Comparison of ENCODE assay signal across 11 cellular contexts in genomic region chr5:39076101-39076756, GRCh38. TPM values are rescaled to one million over a fixed set of nuclear protein-coding genes. Genes with fewer than 3 reads are reported as not detected.
A peak's percentile ranks its signal among the peaks of the same experiment; 100 is the strongest.
DNase-seq lines count a peak whose midpoint lies in the region; ATAC-seq, FAIRE-seq and TF ChIP-seq lines count a peak whose summit lies in the region.
"Had no signal": no experiment of that assay in that cellular context is flagged by ENCODE, and none has a peak within 500 bp of the region (broad histone marks: within the 10 kb centered on the region; RNA-seq: fewer than 3 reads in every experiment).

No MANE protein-coding gene starts in this region.

- no peaks in the 10 kb centered on the region for H3K9me3 ChIP-seq in CD4-positive, alpha-beta T cell (ENCODE audit: control insufficient read depth, low read length)
- no peaks in the 10 kb centered on the region for H3K9me3 ChIP-seq in GM12878 (replicated peaks; ENCODE audit: control insufficient read depth, insufficient read depth, low read length)

- POLR2A ChIA-PET in CD4-positive, alpha-beta T cell (lab: Charles Lee): interaction anchor here (0.8 kb wide), 1 partner anchor 471 kb away, joined by 3 read pairs; no protein-coding TSS in a partner anchor
- POLR2A ChIA-PET in GM12878 (lab: Charles Lee): interaction anchor here (0.6 to 0.7 kb wide), 2 partner anchors 99 to 267 kb away, joined by 3 read pairs; no protein-coding TSS in a partner anchor

- no peak for TF ChIP-seq EP300 in GM12878 (IDR thresholded peaks at IDR 0.05; ENCODE audit: borderline replicate concordance in 1 of 2, control insufficient read depth in 1 of 2, low read depth in 2 of 2, low read length in 2 of 2)

- intact Hi-C loops in CD4-positive, alpha-beta T cell (cut with DNase I, micrococcal nuclease): no loop called here
- intact Hi-C loops in GM12878 (cut with micrococcal nuclease; ENCODE audit: unreplicated experiment): loop anchor here (10.0 kb wide), 1 partner anchor 621 kb away; no protein-coding TSS in a partner anchor

- TF ChIP-seq RAD21 in GM12878 (IDR thresholded peaks at IDR 0.05; ENCODE audit: insufficient read depth, low read depth, low read length): no peak

- no TSS peak for BruUV-seq in GM12878 (replicated peaks; lab: Mats Ljungman, UMichigan)

- CTCF ChIA-PET in CD4-positive, alpha-beta T cell (lab: Charles Lee): interaction anchor here (1.6 kb wide), 1 partner anchor 24 kb away, joined by 3 read pairs; no protein-coding TSS in a partner anchor
- CTCF ChIA-PET in GM12878 (lab: Yijun Ruan, JAX): interaction anchor here (0.6 to 1.5 kb wide), 4 partner anchors 187 to 327 kb away, joined by 3 read pairs; no protein-coding TSS in a partner anchor

- H3K36me3 ChIP-seq in GM12878 (ENCODE audit: control insufficient read depth in 2 of 2, insufficient read depth in 2 of 2, low read length in 1 of 2): no peaks in the 10 kb centered on the region

- TF ChIP-seq CTCF in CD4-positive, alpha-beta T cell (IDR thresholded peaks at IDR 0.05): no peak
- TF ChIP-seq CTCF in HFFc6 (IDR thresholded peaks at IDR 0.05) (no peak), GM12878 (IDR thresholded peaks at IDR 0.05 in 2 of 3, conservative IDR thresholded peaks at IDR 0.05 in 1 of 3; ENCODE audit: control insufficient read depth in 2 of 3, extremely low read depth in 1 of 3, insufficient read depth in 1 of 3, low read depth in 3 of 3, low read length in 3 of 3) (no peak), nephron (IDR thresholded peaks at IDR 0.05; ENCODE audit: unreplicated experiment in 3 of 3) (no peak)

- H3K27ac ChIP-seq in CD4-positive, alpha-beta T cell (ENCODE audit: low read depth, low read length): no peak overlapping the region
- H3K27ac ChIP-seq in GM12878 (ENCODE audit: control insufficient read depth, insufficient read depth): peak overlapping the region; percentile 97

- ATAC-seq in CD4-positive, alpha-beta T cell (ENCODE audit: poor library complexity): no peak
- ATAC-seq in GM12878 (no peak), HG03135 (IDR thresholded peaks at IDR 0.05; ENCODE audit: unreplicated experiment) (no peak)
- ATAC-seq in effector memory CD8-positive, alpha-beta T cell (replicated peaks): no peak
- ATAC-seq: T-helper 17 cell had no signal

- H3K9me3 Mint-ChIP-seq in CD4-positive, alpha-beta T cell: no peaks in the 10 kb centered on the region
- H3K9me3 Mint-ChIP-seq in HFFc6: no peaks in the 10 kb centered on the region
- H3K9me3 Mint-ChIP-seq in nephron: no peaks in the 10 kb centered on the region
- no peaks in the 10 kb centered on the region for H3K9me3 Mint-ChIP-seq in effector memory CD8-positive, alpha-beta T cell

- H3K27me3 Mint-ChIP-seq in CD4-positive, alpha-beta T cell: peaks cover 17% of the 10 kb centered on the region
- H3K27me3 Mint-ChIP-seq in HFFc6 (ENCODE audit: insufficient read depth) (no peaks in the 10 kb centered on the region; the same call in 1 of the 2 replicates), nephron (ENCODE audit: low read depth) (peaks cover 33% of the 10 kb centered on the region)
- peaks cover 10 to 22% of the 10 kb centered on the region in 2 donors for H3K27me3 Mint-ChIP-seq in effector memory CD8-positive, alpha-beta T cell

- H3K9ac ChIP-seq in GM12878 (ENCODE audit: control insufficient read depth, insufficient read depth, low read length): peak overlapping the region; percentile 0; the same call in 1 of the 2 replicates

- no peak overlapping the region; the same call in 1 of the 2 replicates for H2AFZ ChIP-seq in GM12878 (ENCODE audit: control insufficient read depth, low read depth, low read length)

- no peaks in the 10 kb centered on the region for H4K20me1 ChIP-seq in GM12878 (ENCODE audit: control insufficient read depth, insufficient read depth)

- peaks cover 34% of the 10 kb centered on the region for H3K79me2 ChIP-seq in GM12878 (ENCODE audit: control insufficient read depth, insufficient read depth, low read length)

- TF ChIP-seq POLR2A in GM12878 (IDR thresholded peaks at IDR 0.05; ENCODE audit: low read depth, low read length): no peak

- peaks cover 35% of the 10 kb centered on the region for H3K27me3 ChIP-seq in CD4-positive, alpha-beta T cell (ENCODE audit: control insufficient read depth, insufficient read depth, low read length)
- H3K27me3 ChIP-seq in GM12878 (replicated peaks in 1 of 2; ENCODE audit: control insufficient read depth in 2 of 2, insufficient read depth in 2 of 2, low read length in 1 of 2): no peaks in the 10 kb centered on the region

- peaks cover 35% of the 10 kb centered on the region for H3K36me3 Mint-ChIP-seq in CD4-positive, alpha-beta T cell (ENCODE audit: low read depth)
- H3K36me3 Mint-ChIP-seq in HFFc6 (ENCODE audit: low read depth) (no peaks in the 10 kb centered on the region), nephron (ENCODE audit: low read depth) (peaks cover 4% of the 10 kb centered on the region)
- H3K36me3 Mint-ChIP-seq in effector memory CD8-positive, alpha-beta T cell (ENCODE audit: insufficient read depth): peaks cover 14% of the 10 kb centered on the region

- peaks cover 4% of the 10 kb centered on the region; the same call in 1 of the 2 replicates for H3K4me1 ChIP-seq in GM12878 (ENCODE audit: control insufficient read depth, insufficient read depth, low read length)

- 41% methylated on average over 6 of the region's 6 CpGs for WGBS in GM12878 (ENCODE audit: insufficient coverage, insufficient replicate concordance, low lambda C conversion rate, missing lambda C conversion rate)

- H3K4me3 Mint-ChIP-seq in CD4-positive, alpha-beta T cell: peak overlapping the region; percentile 63
- peak overlapping the region; percentile 98 for H3K4me3 Mint-ChIP-seq in HFFc6
- peak overlapping the region; percentile 64 to 100 (median 69) for H3K4me3 Mint-ChIP-seq in nephron
- H3K4me3 Mint-ChIP-seq in effector memory CD8-positive, alpha-beta T cell: peak overlapping the region in 1 of 2 donors; percentile 13

- H3K4me1 Mint-ChIP-seq in CD4-positive, alpha-beta T cell (ENCODE audit: low read depth): peaks cover 50% of the 10 kb centered on the region
- H3K4me1 Mint-ChIP-seq in HFFc6 (ENCODE audit: low read depth): peaks cover 56% of the 10 kb centered on the region
- peaks cover 29% of the 10 kb centered on the region for H3K4me1 Mint-ChIP-seq in nephron
- H3K4me1 Mint-ChIP-seq in effector memory CD8-positive, alpha-beta T cell (ENCODE audit: low read depth in 2 of 2): peaks cover 10 to 18% of the 10 kb centered on the region in 2 donors

- H3K27ac Mint-ChIP-seq in CD4-positive, alpha-beta T cell: peak overlapping the region; percentile 100
- H3K27ac Mint-ChIP-seq in HFFc6 (peak overlapping the region; percentile 83), nephron (peak overlapping the region; percentile 96 to 99 (median 96))
- H3K27ac Mint-ChIP-seq in effector memory CD8-positive, alpha-beta T cell: no peak overlapping the region

- peak overlapping the region; percentile 69 for H3K4me2 ChIP-seq in GM12878 (ENCODE audit: control insufficient read depth, insufficient read depth)

- no peak for DNase-seq in CD4-positive, alpha-beta T cell
- DNase-seq in HFFc6 (no peak), GM12878 (ENCODE audit: low read depth, low spot score) (no peak), NCI-H146 (lab: John Stamatoyannopoulos, UW) (no peak), occipital lobe (lab: John Stamatoyannopoulos, UW) (no peak)
- no peak for DNase-seq in effector memory CD8-positive, alpha-beta T cell
- DNase-seq: activated effector memory CD4-positive, alpha-beta T cell treated with Interleukin-2 at 50 U/mL for 16 hours; T-helper 17 cell had no signal

- SMC1A ChIA-PET in GM12878 (lab: Charles Lee; ENCODE audit: uncharacterized antibody, unreplicated experiment): interaction anchor here (1.0 to 1.5 kb wide), 2 partner anchors 83 to 188 kb away, joined by 3 to 4 read pairs; no protein-coding TSS in a partner anchor

- in situ Hi-C loops in GM12878 (cut with MboI): loop anchor here (10.0 to 25.0 kb wide), 2 partner anchors 639 to 1759 kb away; partner anchors contain the start of gene RPL37

- RAD21 ChIA-PET in GM12878 (lab: Charles Lee; ENCODE audit: unreplicated experiment): no interaction called here

- H3K4me3 ChIP-seq in GM12878: peak overlapping the region; percentile 27

- no peak for FAIRE-seq in GM12878 (lab: Jason Lieb, UNC)
- FAIRE-seq: HTR-8/SVneo had no signal

TF ChIP-seq in GM12878, 131 proteins besides CTCF, POLR2A, EP300 and RAD21 (continues in another document):
- TF ChIP-seq MYC (IDR thresholded peaks at IDR 0.05; ENCODE audit: insufficient read depth, insufficient read length, insufficient replicate concordance, low read length, severe bottlenecking) (no peak), MEF2A (IDR thresholded peaks at IDR 0.05; ENCODE audit: insufficient read depth, low read depth, low read length) (peak; percentile 65; the same call in 1 of the 2 replicates)

RNA-seq across cellular contexts. Expression of gene RICTOR, which starts 2.0 kb away (rescaled TPM):
- total RNA-seq in CD4-positive, alpha-beta T cell: 100 to 1,000 TPM; 125 TPM
- total RNA-seq in HFFc6 (2021; fragmentation: NEBNext Ultra II Directional; extraction: Animal tissue kit (Norgen Biotek cat#: 25700)): 10 to 100 TPM; 16.1 to 24.0 (median 20.1) TPM
- total RNA-seq in GM12878 (2013; cell fraction: nucleolus; rRNA removed): 293 and 299 TPM in 2 replicates
- 12.4 and 18.2 TPM in 2 replicates for total RNA-seq in GM12878 (2014; rRNA removed)
- total RNA-seq in GM12878 (2014; rRNA removed; fragmentation: Illumina TruSeq; extraction: Trizol): 16.0 and 16.3 TPM in 2 replicates
- 14.4 and 15.4 TPM in 2 replicates for total RNA-seq in GM12878 (2021)
- 3.8 TPM for polyA plus RNA-seq in GM12878 (2011; ENCODE audit: low read depth)
- polyA plus RNA-seq in GM12878 (2011; rRNA removed): 23.0 and 37.1 TPM in 2 replicates
- 7.1 and 9.3 TPM in 2 replicates for polyA plus RNA-seq in GM12878 (2011; cell fraction: cytosol; rRNA removed)
- polyA plus RNA-seq in GM12878 (2011; cell fraction: nucleus; rRNA removed): 41.4 and 51.7 TPM in 2 replicates
- polyA plus RNA-seq in GM12878 (2012): 7.5 and 8.9 TPM in 2 replicates
- 7.9 and 11.1 TPM in 2 replicates for polyA plus RNA-seq in GM12878 (2014; fragmentation: Illumina TruSeq; extraction: Trizol)
- polyA plus RNA-seq in GM12878 (2014; fragmentation: Nextera tagmentation; extraction: Ambion mirVana): 1 to 10 TPM; 2.7 to 5.4 TPM
- polyA plus RNA-seq in GM12878 (2014; rRNA removed): 4.6 and 5.3 TPM in 2 replicates
- 1 to 10 TPM; 4.9 to 5.8 TPM for polyA plus RNA-seq in GM12878 (2016; fragmentation: Nextera tagmentation; extraction: Ambion mirVana)
- polyA minus RNA-seq in GM12878 (2011; rRNA and poly(A)+ RNA removed): 77.4 and 118 TPM in 2 replicates
- 13.0 and 14.6 TPM in 2 replicates for polyA minus RNA-seq in GM12878 (2011; cell fraction: cytosol; rRNA and poly(A)+ RNA removed)
- 82.8 and 110 TPM in 2 replicates for polyA minus RNA-seq in GM12878 (2011; cell fraction: nucleus; rRNA and poly(A)+ RNA removed)
- total RNA-seq in occipital lobe: 87.3 TPM

Comparison
In these comparisons a context has a peak if more than half of its experiments do, and no peak if none do; other contexts are left out.
1. H3K27ac Mint-ChIP-seq: peak in CD4-positive, alpha-beta T cell (single experiment), HFFc6 (single experiment) and nephron (3 of 3); none in effector memory CD8-positive, alpha-beta T cell (0 of 2).